2 cellular contexts compared by ENCODE assay signal in genomic region chr7:138247081-138247480, GRCh38.
TF ChIP-seq lines count a peak whose summit lies in the region.

No MANE protein-coding gene starts in this region.

TF ChIP-seq in HepG2, 621 proteins besides CTCF, POLR2A, EP300 and RAD21:
- TF ChIP-seq SP2 (CRISPR knock-in tag; IDR thresholded peaks at IDR 0.05) (no peak), CHCHD3 (CRISPR knock-in tag; IDR thresholded peaks at IDR 0.05) (no peak), GATA4 (IDR thresholded peaks at IDR 0.05; ENCODE audit: borderline replicate concordance, low read depth) (no peak), ZNF576 (CRISPR knock-in tag; IDR thresholded peaks at IDR 0.05) (no peak), ZBTB8A (CRISPR knock-in tag; IDR thresholded peaks at IDR 0.05; ENCODE audit: borderline replicate concordance, low read depth) (no peak), DBP (CRISPR knock-in tag; IDR thresholded peaks at IDR 0.05; ENCODE audit: not compliant biosample characterization) (no peak), YEATS4 (CRISPR knock-in tag; IDR thresholded peaks at IDR 0.05; ENCODE audit: borderline replicate concordance) (no peak), RXRB (CRISPR knock-in tag; IDR thresholded peaks at IDR 0.05; ENCODE audit: borderline replicate concordance) (no peak), ZNF160 (CRISPR knock-in tag; IDR thresholded peaks at IDR 0.05) (no peak), ZSCAN21 (CRISPR knock-in tag; IDR thresholded peaks at IDR 0.05; ENCODE audit: borderline replicate concordance) (no peak), NONO (IDR thresholded peaks at IDR 0.05) (no peak), NONO (CRISPR knock-in tag; conservative IDR thresholded peaks at IDR 0.05) (no peak), MEIS1 (CRISPR knock-in tag; IDR thresholded peaks at IDR 0.05; ENCODE audit: borderline replicate concordance) (no peak), EHMT2 (IDR thresholded peaks at IDR 0.05; ENCODE audit: borderline replicate concordance, low read depth, low read length) (no peak), SNAPC2 (CRISPR knock-in tag; IDR thresholded peaks at IDR 0.05) (no peak), STAG1 (CRISPR knock-in tag; IDR thresholded peaks at IDR 0.05) (no peak), PHF20 (CRISPR knock-in tag; IDR thresholded peaks at IDR 0.05) (no peak), MIXL1 (CRISPR knock-in tag; IDR thresholded peaks at IDR 0.05) (no peak), NFRKB (IDR thresholded peaks at IDR 0.05) (no peak), FOXO4 (CRISPR knock-in tag; conservative IDR thresholded peaks at IDR 0.05) (no peak)

TF ChIP-seq in neural cell, 6 proteins besides CTCF, POLR2A, EP300 and RAD21:
- TF ChIP-seq EZH2 (IDR thresholded peaks at IDR 0.05; ENCODE audit: borderline replicate concordance, insufficient read depth, low read length, poor library complexity, severe bottlenecking), result no peak
TF ChIP-seq in neural cell: peak in this region for 0.
